23 cellular contexts compared by ENCODE assay signal in genomic region chr12:19951664-19952063, GRCh38.
DNase-seq lines count a peak whose midpoint lies in the region; ATAC-seq, FAIRE-seq and TF ChIP-seq lines count a peak whose summit lies in the region.
"Had no signal": no experiment of that assay in that cellular context is flagged by ENCODE, and none has a peak within 500 bp of the region (broad histone marks: within the 10 kb centered on the region; RNA-seq: fewer than 3 reads in every experiment).

No MANE protein-coding gene starts in this region.

- no peak overlapping the region for H3K4me3 ChIP-seq in SK-N-SH (ENCODE audit: low read depth in 2 of 2, low read length in 1 of 2)
- H3K4me3 ChIP-seq in A549: no peak overlapping the region
- no peak overlapping the region for H3K4me3 ChIP-seq in neuronal stem cell (ENCODE audit: low read length in 2 of 2)
- H3K4me3 ChIP-seq: BLaER1 treated with 17β-estradiol and CSF1 and Interleukin-3, amounts not matched to agents 10 nM and 100 nM; GM12878; GM23248 had no signal

- TF ChIP-seq EP300 in SK-N-SH (IDR thresholded peaks at IDR 0.05; ENCODE audit: borderline replicate concordance in 1 of 2, low read depth in 1 of 2, low read length in 1 of 2) (peak in 1 of 2 experiments; percentile 49; a peak in 1 of 4 replicates), A549 (IDR thresholded peaks at IDR 0.05) (no peak)

- no peak overlapping the region for H3K4me2 ChIP-seq in SK-N-SH
- H3K4me2 ChIP-seq in A549: no peak overlapping the region
- no peak overlapping the region for H3K4me2 ChIP-seq in neuronal stem cell (ENCODE audit: insufficient read depth, low read length, poor library complexity, severe bottlenecking)
- H3K4me2 ChIP-seq: BLaER1 treated with 17β-estradiol and CSF1 and Interleukin-3, amounts not matched to agents 10 nM and 100 nM had no signal

- no peaks in the 10 kb centered on the region for H3K79me2 ChIP-seq in SK-N-SH (ENCODE audit: insufficient read depth)

- no peak for TF ChIP-seq POLR2A in A549 (IDR thresholded peaks at IDR 0.05; ENCODE audit: low read length)

- POLR2A ChIA-PET in SK-N-SH (lab: Yijun Ruan, JAX): interaction anchor here (0.7 kb wide), 1 partner anchor 22 kb away, joined by 3 read pairs; no protein-coding TSS in a partner anchor
- POLR2A ChIA-PET in A549 (lab: Yijun Ruan, JAX): no interaction called here

- H2AFZ ChIP-seq in SK-N-SH (ENCODE audit: low read depth): no peak overlapping the region
- H2AFZ ChIP-seq in neuronal stem cell (ENCODE audit: low read length): peak overlapping the region; percentile 8
- H2AFZ ChIP-seq: GM23248 had no signal

- H3K4me1 ChIP-seq in SK-N-SH (ENCODE audit: control insufficient read depth in 1 of 2, insufficient read depth in 2 of 2, low read depth in 1 of 2, low read length in 1 of 2) (peaks cover 8 to 10% of the 10 kb centered on the region in 2 experiments; a peak in 2 of 4 replicates), A549 (peaks cover 8% of the 10 kb centered on the region), neuronal stem cell (ENCODE audit: control insufficient read depth in 2 of 2, insufficient read depth in 1 of 2, low read depth in 1 of 2, low read length in 2 of 2) (no peaks in the 10 kb centered on the region)
- H3K4me1 ChIP-seq: BLaER1 treated with 17β-estradiol and CSF1 and Interleukin-3, amounts not matched to agents 10 nM and 100 nM had no signal

- DNase-seq in SK-N-SH: no peak
- no peak for DNase-seq in A549 (ENCODE audit: low read depth in 1 of 2, low spot score in 1 of 2)
- no peak for DNase-seq in neuronal stem cell (ENCODE audit: low spot score)
- DNase-seq: ACHN; AML-193; BE2C; CD4-positive, alpha-beta T cell; CD8-positive, alpha-beta memory T cell; DMS 273 treated with DMSO at 0.1 percent for 48 hours; DMS79; EL; GDM1; GM23248; H9 had no signal

- H2BK12ac ChIP-seq in neuronal stem cell (ENCODE audit: low read length): no peak overlapping the region

- peak; percentile 49 for FAIRE-seq in A549 (lab: Jason Lieb, UNC)
- FAIRE-seq: D721Med, GM19239 had no signal

- no peak overlapping the region for H4K8ac ChIP-seq in neuronal stem cell (ENCODE audit: low read depth, low read length)

- H2BK120ac ChIP-seq in neuronal stem cell (ENCODE audit: low read depth, low read length): no peak overlapping the region

- H3K27ac ChIP-seq in SK-N-SH (ENCODE audit: low read depth in 2 of 2, low read length in 1 of 2): peak overlapping the region in 1 of 2 experiments; percentile 88; a peak in 2 of 4 replicates
- no peak overlapping the region for H3K27ac ChIP-seq in A549
- no peak overlapping the region for H3K27ac ChIP-seq in neuronal stem cell (replicated peaks; ENCODE audit: low read length)
- H3K27ac ChIP-seq: 22Rv1; BLaER1 treated with 17β-estradiol and CSF1 and Interleukin-3, amounts not matched to agents 10 nM and 100 nM; GM23248 had no signal

- H3K36me3 ChIP-seq in SK-N-SH (replicated peaks in 1 of 2; ENCODE audit: control insufficient read depth in 1 of 2, insufficient read depth in 2 of 2, low read length in 1 of 2) (no peaks in the 10 kb centered on the region), neuronal stem cell (replicated peaks in 1 of 2; ENCODE audit: control insufficient read depth in 2 of 2, insufficient read depth in 2 of 2, low read length in 2 of 2) (no peaks in the 10 kb centered on the region)
- H3K36me3 ChIP-seq: BE2C; BLaER1 treated with 17β-estradiol and CSF1 and Interleukin-3, amounts not matched to agents 10 nM and 100 nM had no signal

- no peak overlapping the region for H3K14ac ChIP-seq in neuronal stem cell (ENCODE audit: low read length)

- no peak overlapping the region for H4K91ac ChIP-seq in neuronal stem cell (ENCODE audit: low read depth, low read length, poor library complexity)

- no peak overlapping the region for H3K18ac ChIP-seq in neuronal stem cell (ENCODE audit: low read length)

- no peaks in the 10 kb centered on the region for H4K20me1 ChIP-seq in SK-N-SH (ENCODE audit: insufficient read depth)
- H4K20me1 ChIP-seq: BLaER1 treated with 17β-estradiol and CSF1 and Interleukin-3, amounts not matched to agents 10 nM and 100 nM had no signal

- 61% methylated on average over 4 of the region's 4 CpGs for WGBS in SK-N-SH (ENCODE audit: low lambda C conversion rate)
- WGBS in A549 (ENCODE audit: missing lambda C conversion rate): 78% methylated on average over 4 of the region's 4 CpGs
- no CpG with 5 or more reads among the region's 4 CpGs for WGBS in neuronal stem cell (ENCODE audit: extremely low coverage in 2 of 2, insufficient read length in 2 of 2, insufficient replicate concordance in 1 of 2), 2 donors

- TF ChIP-seq CTCF in SK-N-SH (IDR thresholded peaks at IDR 0.05) (no peak), A549 (IDR thresholded peaks at IDR 0.05) (no peak)

- no peak overlapping the region for H3K9ac ChIP-seq in SK-N-SH
- H3K9ac ChIP-seq in neuronal stem cell (ENCODE audit: low read depth, low read length, poor library complexity): no peak overlapping the region
- H3K9ac ChIP-seq: BLaER1 treated with 17β-estradiol and CSF1 and Interleukin-3, amounts not matched to agents 10 nM and 100 nM; GM23248 had no signal

- no peak overlapping the region for H2AK5ac ChIP-seq in neuronal stem cell (ENCODE audit: low read depth, low read length)

- H3K23ac ChIP-seq in neuronal stem cell (ENCODE audit: low read depth, low read length, poor library complexity): no peak overlapping the region

- CTCF ChIA-PET in SK-N-SH (lab: Yijun Ruan, JAX): interaction anchor here (0.9 to 3.8 kb wide), 3 partner anchors 12 to 674 kb away, joined by 3 to 12 read pairs (median 4); no protein-coding TSS in a partner anchor
- CTCF ChIA-PET in A549 (lab: Yijun Ruan, JAX): interaction anchor here (0.6 to 1.7 kb wide), 5 partner anchors 9 to 1777 kb away, joined by 3 to 4 read pairs (median 3); no protein-coding TSS in a partner anchor

- H3K79me1 ChIP-seq in neuronal stem cell (ENCODE audit: low read depth, low read length): no peaks in the 10 kb centered on the region

- no peak overlapping the region for H3K4ac ChIP-seq in neuronal stem cell (ENCODE audit: low read length)

- H3K27me3 ChIP-seq in SK-N-SH (ENCODE audit: insufficient read depth) (no peaks in the 10 kb centered on the region), neuronal stem cell (ENCODE audit: control insufficient read depth in 3 of 3, insufficient read depth in 3 of 3, low read depth in 1 of 3, low read length in 3 of 3) (no peaks in the 10 kb centered on the region)
- H3K27me3 ChIP-seq: BE2C; BLaER1 treated with 17β-estradiol and CSF1 and Interleukin-3, amounts not matched to agents 10 nM and 100 nM had no signal

- ATAC-seq in SK-N-SH treated with all-trans-retinoic acid at 6 μM for 48 hours (no peak), A549 (no peak), HG02885 (IDR thresholded peaks at IDR 0.05; ENCODE audit: poor library complexity, unreplicated experiment) (no peak), HG03457 (IDR thresholded peaks at IDR 0.05; ENCODE audit: unreplicated experiment) (no peak)
- ATAC-seq: GM12878, HCT116 had no signal

- H2BK5ac ChIP-seq in neuronal stem cell (ENCODE audit: low read length): no peak overlapping the region

- no peaks in the 10 kb centered on the region for H3K9me2 ChIP-seq in SK-N-SH

- H3F3A ChIP-seq in SK-N-SH (replicated peaks; ENCODE audit: insufficient read depth): peaks cover 6% of the 10 kb centered on the region

- H3K9me3 ChIP-seq in SK-N-SH: no peaks in the 10 kb centered on the region
- no peaks in the 10 kb centered on the region for H3K9me3 ChIP-seq in A549
- no peaks in the 10 kb centered on the region for H3K9me3 ChIP-seq in neuronal stem cell (replicated peaks in 1 of 2; ENCODE audit: control insufficient read depth in 2 of 2, insufficient read depth in 1 of 2, low read depth in 1 of 2, low read length in 2 of 2)
- H3K9me3 ChIP-seq: BE2C had no signal

- TF ChIP-seq RAD21 in SK-N-SH (IDR thresholded peaks at IDR 0.05; ENCODE audit: low read length) (no peak), A549 (conservative IDR thresholded peaks at IDR 0.05 in 1 of 2, IDR thresholded peaks at IDR 0.05 in 1 of 2) (no peak)

- H2BK15ac ChIP-seq in neuronal stem cell (ENCODE audit: low read length): no peak overlapping the region

TF ChIP-seq in SK-N-SH, 30 proteins besides CTCF, POLR2A, EP300 and RAD21:
- TF ChIP-seq GATA2 (CRISPR knock-in tag; IDR thresholded peaks at IDR 0.05) (peak; percentile 71), NRF1 (IDR thresholded peaks at IDR 0.05; ENCODE audit: low read depth, low read length) (no peak), RCOR1 (IDR thresholded peaks at IDR 0.05; ENCODE audit: low read length) (0 out of 2 replicates have a peak, but pooled peaks have one; percentile 32)

TF ChIP-seq in SK-N-SH treated with all-trans-retinoic acid at 6 μM for 48 hours, 23 proteins besides CTCF, POLR2A, EP300 and RAD21 (continues in another document):
- TF ChIP-seq CREB5 (CRISPR knock-in tag; IDR thresholded peaks at IDR 0.05; ENCODE audit: low read depth) (no peak), SNAI2 (CRISPR knock-in tag; IDR thresholded peaks at IDR 0.05) (no peak)

TF ChIP-seq in A549, 52 proteins besides CTCF, POLR2A, EP300 and RAD21:
- TF ChIP-seq JUN (IDR thresholded peaks at IDR 0.05) (no peak), GATA3 (IDR thresholded peaks at IDR 0.05; ENCODE audit: borderline replicate concordance) (no peak), EHMT2 (IDR thresholded peaks at IDR 0.05; ENCODE audit: low read depth) (no peak), ESRRA (IDR thresholded peaks at IDR 0.05; ENCODE audit: borderline replicate concordance, low read length) (no peak), MAZ (IDR thresholded peaks at IDR 0.05; ENCODE audit: borderline replicate concordance, low read depth, low read length) (no peak), HEYL (CRISPR knock-in tag; IDR thresholded peaks at IDR 0.05) (no peak), HOXB13 (CRISPR knock-in tag; IDR thresholded peaks at IDR 0.05; ENCODE audit: low read depth) (no peak)

Comparison
In these comparisons a context has a peak if more than half of its experiments do, and no peak if none do; other contexts are left out.
1. Of the 12 proteins assayed by ChIP-seq in both A549 and SK-N-SH: peak only in A549: none; only in SK-N-SH: RCOR1; in both: none; in neither: 10; mixed calls (peak in some experiments, not most) for 1.